Comparison of ENCODE assay signal across 10 cellular contexts in the genomic region with DNA sequence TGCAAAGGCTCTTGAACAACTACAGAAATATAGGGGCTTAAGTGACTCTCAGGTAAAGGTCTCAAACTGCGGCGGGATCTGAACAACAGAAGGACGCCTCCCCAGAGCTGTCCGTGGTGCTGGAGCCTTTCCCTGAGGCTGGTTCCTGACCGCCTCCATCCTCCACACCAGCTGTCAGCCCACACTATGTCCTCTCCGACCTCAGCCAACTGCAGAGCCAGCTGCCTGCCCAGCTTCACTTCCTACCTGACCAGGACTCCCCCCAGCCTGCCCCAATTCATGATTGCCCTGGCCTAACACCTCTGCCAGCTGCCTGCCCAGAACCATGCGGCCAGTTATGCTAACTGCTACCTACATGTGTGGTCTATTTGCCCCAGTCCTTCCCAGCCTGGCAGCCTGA.
DNase-seq lines count a peak whose midpoint lies in the region; ATAC-seq, FAIRE-seq and TF ChIP-seq lines count a peak whose summit lies in the region.
"Had no signal": no experiment of that assay in that cellular context is flagged by ENCODE, and none has a peak within 500 bp of the region (broad histone marks: within the 10 kb centered on the region; RNA-seq: fewer than 3 reads in every experiment).

No MANE protein-coding gene starts in this region.

- no peak overlapping the region for H3K4me3 ChIP-seq in OCI-LY7 (ENCODE audit: low read depth, low read length, poor library complexity, severe bottlenecking)
- H3K4me3 ChIP-seq in endodermal cell (ENCODE audit: low read length), result no peak overlapping the region

- no peaks in the 10 kb centered on the region for H3K4me1 Mint-ChIP-seq in activated CD4-positive, alpha-beta T cell treated with anti-CD3 and anti-CD28 coated beads, Interleukin-2, amount 10 ng/mL, durations not matched to agents 7 days and 5 days
- H3K4me1 Mint-ChIP-seq in endodermal cell, result no peaks in the 10 kb centered on the region

- no peak overlapping the region for H3K27ac ChIP-seq in OCI-LY7 (ENCODE audit: low read depth, low read length, poor library complexity, severe bottlenecking)
- H3K27ac ChIP-seq in endodermal cell (ENCODE audit: low read depth, low read length), result no peak overlapping the region
- H3K27ac ChIP-seq: KMS-11 had no signal

- CTCF ChIA-PET in activated CD4-positive, alpha-beta T cell treated with anti-CD3 and anti-CD28 coated beads, Interleukin-2, amount 10 ng/mL, durations not matched to agents 7 days and 5 days (lab: Charles Lee), result no interaction called here
- CTCF ChIA-PET in OCI-LY7 (lab: Charles Lee; ENCODE audit: unreplicated experiment), result no interaction called here

- H3K27me3 Mint-ChIP-seq in activated CD4-positive, alpha-beta T cell treated with anti-CD3 and anti-CD28 coated beads, Interleukin-2, amount 10 ng/mL, durations not matched to agents 7 days and 5 days, result no peaks in the 10 kb centered on the region
- peaks cover 5% of the 10 kb centered on the region for H3K27me3 Mint-ChIP-seq in endodermal cell (ENCODE audit: insufficient read depth)

- no peak overlapping the region for H3K4me3 Mint-ChIP-seq in activated CD4-positive, alpha-beta T cell treated with anti-CD3 and anti-CD28 coated beads, Interleukin-2, amount 10 ng/mL, durations not matched to agents 7 days and 5 days
- H3K4me3 Mint-ChIP-seq in endodermal cell, result no peak overlapping the region

- peak; percentile 21 for DNase-seq in activated CD4-positive, alpha-beta T cell treated with anti-CD3 and anti-CD28 coated beads, Interleukin-2, amount 10 ng/mL, durations not matched to agents 7 days and 5 days
- no peak for DNase-seq in activated CD4-positive, alpha-beta T cell treated with anti-CD3 and anti-CD28 coated beads for 4 hours
- DNase-seq in OCI-LY7 (ENCODE audit: low spot score), result peak; percentile 12
- DNase-seq in endodermal cell, result peak; percentile 93
- peak; percentile 9 for DNase-seq in renal cortical epithelial cell (ENCODE audit: low read depth)
- DNase-seq in HTR-8/SVneo (ENCODE audit: insufficient read length, low spot score), result no peak

- BruUV-seq in OCI-LY7 (replicated peaks; lab: Mats Ljungman, UMichigan), result no TSS peak

- no peaks in the 10 kb centered on the region for H3K27me3 ChIP-seq in endodermal cell (ENCODE audit: control insufficient read depth, insufficient read depth, low read length, poor library complexity, severe bottlenecking)

- no peak for ATAC-seq in GM21423 (IDR thresholded peaks at IDR 0.05; ENCODE audit: unreplicated experiment)
- ATAC-seq in HG02840 (IDR thresholded peaks at IDR 0.05; ENCODE audit: low FRiP score, unreplicated experiment), result no peak
- ATAC-seq: Right ventricle myocardium inferior had no signal

- H3K9me3 ChIP-seq in OCI-LY7 (ENCODE audit: low read length) (no peaks in the 10 kb centered on the region), endodermal cell (ENCODE audit: control insufficient read depth, low read length) (no peaks in the 10 kb centered on the region)

- H3K36me3 Mint-ChIP-seq in activated CD4-positive, alpha-beta T cell treated with anti-CD3 and anti-CD28 coated beads, Interleukin-2, amount 10 ng/mL, durations not matched to agents 7 days and 5 days (ENCODE audit: low read depth), result no peaks in the 10 kb centered on the region
- no peaks in the 10 kb centered on the region for H3K36me3 Mint-ChIP-seq in endodermal cell (ENCODE audit: low read depth)

- FAIRE-seq in HTR-8/SVneo (lab: Jason Lieb, UNC), result no peak

- H3K4me1 ChIP-seq in OCI-LY7 (ENCODE audit: insufficient read depth, low read length, poor library complexity, severe bottlenecking) (no peaks in the 10 kb centered on the region), endodermal cell (ENCODE audit: control insufficient read depth, insufficient read depth, low read length) (no peaks in the 10 kb centered on the region)

- intact Hi-C loops in OCI-LY7 (cut with micrococcal nuclease; ENCODE audit: unreplicated experiment), result no loop called here

- WGBS in endodermal cell (ENCODE audit: insufficient coverage in 1 of 2, insufficient read length in 1 of 2), 2 experiments, result 19 to 80% methylated on average over 1 to 7 of the region's 7 CpGs

- no peaks in the 10 kb centered on the region for H3K9me3 Mint-ChIP-seq in activated CD4-positive, alpha-beta T cell treated with anti-CD3 and anti-CD28 coated beads, Interleukin-2, amount 10 ng/mL, durations not matched to agents 7 days and 5 days
- peaks cover 8% of the 10 kb centered on the region for H3K9me3 Mint-ChIP-seq in endodermal cell

- no peak overlapping the region for H2AFZ ChIP-seq in OCI-LY7 (ENCODE audit: low read length)

- H3K36me3 ChIP-seq in OCI-LY7 (ENCODE audit: insufficient read depth, low read length) (no peaks in the 10 kb centered on the region), endodermal cell (ENCODE audit: control insufficient read depth, insufficient read depth, low read length) (no peaks in the 10 kb centered on the region)

- H3K9me2 ChIP-seq in OCI-LY7 (ENCODE audit: insufficient read depth, low read length), result no peaks in the 10 kb centered on the region

- H3K9ac ChIP-seq in endodermal cell (ENCODE audit: extremely low read depth, low read length, poor library complexity, severe bottlenecking), result no peak overlapping the region
- H3K9ac ChIP-seq: KMS-11 had no signal

- POLR2A ChIA-PET in activated CD4-positive, alpha-beta T cell treated with anti-CD3 and anti-CD28 coated beads, Interleukin-2, amount 10 ng/mL, durations not matched to agents 7 days and 5 days (lab: Charles Lee), result no interaction called here
- POLR2A ChIA-PET in OCI-LY7 (lab: Charles Lee), result no interaction called here

- H3K27ac Mint-ChIP-seq in activated CD4-positive, alpha-beta T cell treated with anti-CD3 and anti-CD28 coated beads, Interleukin-2, amount 10 ng/mL, durations not matched to agents 7 days and 5 days, result no peak overlapping the region
- no peak overlapping the region for H3K27ac Mint-ChIP-seq in endodermal cell

- no peaks in the 10 kb centered on the region for H4K20me1 ChIP-seq in OCI-LY7 (ENCODE audit: insufficient read depth, low read length)

- no peak for TF ChIP-seq CTCF in OCI-LY7 (conservative IDR thresholded peaks at IDR 0.05; ENCODE audit: low read length)
- no peak for TF ChIP-seq CTCF in endodermal cell (conservative IDR thresholded peaks at IDR 0.05)

- H3K79me2 ChIP-seq in OCI-LY7 (ENCODE audit: insufficient read depth, low read depth, low read length), result no peaks in the 10 kb centered on the region

- H3K4me2 ChIP-seq in OCI-LY7 (ENCODE audit: low read length), result no peak overlapping the region
- H3K4me2 ChIP-seq: KMS-11 had no signal

Comparison
In these comparisons a context has a peak if more than half of its experiments do, and no peak if none do; other contexts are left out.
1. DNase-seq: peak in activated CD4-positive, alpha-beta T cell treated with anti-CD3 and anti-CD28 coated beads, Interleukin-2, amount 10 ng/mL, durations not matched to agents 7 days and 5 days (single experiment), OCI-LY7 (single experiment), endodermal cell (single experiment) and renal cortical epithelial cell (single experiment); none in activated CD4-positive, alpha-beta T cell treated with anti-CD3 and anti-CD28 coated beads for 4 hours (0 of 2) and HTR-8/SVneo (single experiment).